In the genomic region with DNA sequence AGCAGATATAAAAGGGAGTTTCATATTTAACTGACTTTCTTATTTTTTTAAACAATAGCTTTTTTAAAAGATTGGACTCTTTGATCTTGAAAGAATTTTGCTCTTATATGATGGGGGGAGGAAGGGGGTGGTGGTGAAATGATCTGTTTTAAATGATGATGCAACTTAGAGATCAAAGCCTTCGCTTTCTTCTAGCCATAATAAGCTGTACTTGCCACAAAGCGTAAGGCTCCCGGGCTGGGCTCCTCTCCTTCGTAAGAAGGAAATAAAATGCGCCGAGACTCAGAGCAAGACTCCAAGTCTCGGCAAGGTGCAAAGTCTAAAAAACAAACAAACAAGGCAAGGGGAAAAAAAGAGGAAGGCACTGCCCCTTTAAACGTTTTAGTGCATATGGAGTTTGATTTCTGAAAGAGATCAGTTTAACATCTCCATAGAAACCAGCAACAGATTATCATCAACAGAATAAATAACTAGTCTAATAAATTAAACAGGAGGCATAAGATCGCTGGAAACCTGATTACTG, we compare ENCODE assay signal across 8 cellular contexts. TPM values are rescaled to one million over a fixed set of nuclear protein-coding genes. Genes with fewer than 3 reads are reported as not detected.
DNase-seq lines count a peak whose midpoint lies in the region; ATAC-seq and TF ChIP-seq lines count a peak whose summit lies in the region.

No MANE protein-coding gene starts in this region.

- no peak overlapping the region for H3K27ac ChIP-seq in Karpas-422 (ENCODE audit: low read length)

- peaks cover 19% of the 10 kb centered on the region for H3K27me3 Mint-ChIP-seq in neural crest cell (ENCODE audit: low read depth)

- H3K4me1 Mint-ChIP-seq in neural crest cell = peaks cover 15% of the 10 kb centered on the region

- peaks cover 43% of the 10 kb centered on the region for H3K27me3 ChIP-seq in MG63
- no peaks in the 10 kb centered on the region for H3K27me3 ChIP-seq in Karpas-422 (ENCODE audit: low read length)

- no peak overlapping the region for H3K4me2 ChIP-seq in Karpas-422 (ENCODE audit: low read depth, low read length, poor library complexity, severe bottlenecking)

- H3K4me3 Mint-ChIP-seq in neural crest cell = peak overlapping the region; percentile 82

- H3K79me2 ChIP-seq in Karpas-422 (ENCODE audit: low read length) = no peaks in the 10 kb centered on the region

- H3K4me3 ChIP-seq in MG63 = peak overlapping the region; percentile 63
- no peak overlapping the region for H3K4me3 ChIP-seq in Karpas-422 (ENCODE audit: low read length)

- H3K9me3 ChIP-seq in MG63 = no peaks in the 10 kb centered on the region
- H3K9me3 ChIP-seq in Karpas-422 (ENCODE audit: low read length) = no peaks in the 10 kb centered on the region

- no peak for ATAC-seq in HG03039 (IDR thresholded peaks at IDR 0.05; ENCODE audit: unreplicated experiment)
- ATAC-seq in GM18870 (IDR thresholded peaks at IDR 0.05; ENCODE audit: unreplicated experiment) = no peak

- no peaks in the 10 kb centered on the region for H3K9me2 ChIP-seq in Karpas-422 (replicated peaks; ENCODE audit: insufficient read depth, low read length)

- H3K9ac ChIP-seq in Karpas-422 (ENCODE audit: low read length) = no peak overlapping the region

- TF ChIP-seq CTCF in neural crest cell (conservative IDR thresholded peaks at IDR 0.05) = no peak

- no peaks in the 10 kb centered on the region for H3K9me3 Mint-ChIP-seq in neural crest cell

- H3K27ac Mint-ChIP-seq in neural crest cell (ENCODE audit: unreplicated experiment) = no peak overlapping the region

- H2AFZ ChIP-seq in Karpas-422 (ENCODE audit: low read length) = no peak overlapping the region

- H3K4me1 ChIP-seq in Karpas-422 (ENCODE audit: low read length) = no peaks in the 10 kb centered on the region

- H3K36me3 ChIP-seq in MG63 = no peaks in the 10 kb centered on the region
- H3K36me3 ChIP-seq in Karpas-422 (ENCODE audit: insufficient read depth, low read length) = no peaks in the 10 kb centered on the region

- peak; percentile 61 for DNase-seq in DMS 273 treated with DMSO at 0.1 percent for 48 hours (lab: John Stamatoyannopoulos, UW)
- no peak for DNase-seq in MG63
- DNase-seq in cerebellar cortex (ENCODE audit: low spot score) = peak; percentile 13
- no peak for DNase-seq in neural crest cell (ENCODE audit: low read depth, low spot score)
- DNase-seq in islet precursor cell = no peak
- no peak for DNase-seq in Karpas-422

- no peaks in the 10 kb centered on the region for H4K20me1 ChIP-seq in Karpas-422 (ENCODE audit: insufficient read depth, low read depth, low read length)

- no peaks in the 10 kb centered on the region for H3K36me3 Mint-ChIP-seq in neural crest cell (ENCODE audit: low read depth)

RNA-seq across cellular contexts. Expression of gene CASZ1, which starts 3.3 kb away (rescaled TPM):
- 1.1 and 1.2 TPM in 2 replicates for total RNA-seq in MG63 (2014; rRNA removed; shearing (Covaris generic); ENCODE audit: low replicate concordance)
- total RNA-seq in neural crest cell = 2.6 and 2.9 TPM in 2 replicates
- total RNA-seq in Karpas-422 (2014; rRNA removed; shearing (Covaris generic); ENCODE audit: low replicate concordance) = 1.3 TPM in 2 replicates

Comparison
In these comparisons a context has a peak if more than half of its experiments do, and no peak if none do; other contexts are left out.
1. DNase-seq: peak in DMS 273 treated with DMSO at 0.1 percent for 48 hours (single experiment) and cerebellar cortex (single experiment); none in MG63 (single experiment), neural crest cell (single experiment), islet precursor cell (single experiment) and Karpas-422 (single experiment).